29 cellular contexts compared by ENCODE assay signal in genomic region chr21:36190736-36191135, GRCh38.
"Had no signal": no experiment of that assay in that cellular context is flagged by ENCODE, and none has a peak within 500 bp of the region (broad histone marks: within the 10 kb centered on the region; RNA-seq: fewer than 3 reads in every experiment).

No MANE protein-coding gene starts in this region.

- H3K36me3 Mint-ChIP-seq: IgD-negative memory B cell had no signal

- H3K4me3 Mint-ChIP-seq: activated CD4-positive, alpha-beta T cell treated with anti-CD3 and anti-CD28 coated beads for 36 hours; activated CD4-positive, alpha-beta T cell treated with anti-CD3 and anti-CD28 coated beads, Interleukin-2, amount 10 ng/mL, durations not matched to agents 7 days and 5 days; activated CD8-positive, alpha-beta T cell treated with anti-CD3 and anti-CD28 coated beads, Interleukin-2, amount 10 ng/mL, durations not matched to agents 7 days and 5 days; activated naive CD4-positive, alpha-beta T cell treated with anti-CD3 and anti-CD28 coated beads, Interleukin-2, amount 10 ng/mL, durations not matched to agents 7 days and 5 days; activated naive CD8-positive, alpha-beta T cell; IgD-negative memory B cell had no signal

- ATAC-seq: activated CD4-positive, alpha-beta T cell treated with anti-CD3 and anti-CD28 coated beads for 36 hours; activated CD4-positive, CD25-positive, alpha-beta regulatory T cell treated with anti-CD3 and anti-CD28 coated beads, Interleukin-2, amount 50 U/mL, for 24 hours; activated CD8-positive, alpha-beta T cell treated with anti-CD3 and anti-CD28 coated beads, Interleukin-2, amount 10 ng/mL, durations not matched to agents 7 days and 5 days; Panc1 had no signal

- H3K27me3 Mint-ChIP-seq: activated CD4-positive, alpha-beta T cell treated with anti-CD3 and anti-CD28 coated beads for 36 hours; activated CD4-positive, alpha-beta T cell treated with anti-CD3 and anti-CD28 coated beads, Interleukin-2, amount 10 ng/mL, durations not matched to agents 7 days and 5 days; activated naive CD4-positive, alpha-beta T cell treated with anti-CD3 and anti-CD28 coated beads, Interleukin-2, amount 10 ng/mL, durations not matched to agents 7 days and 5 days; activated naive CD8-positive, alpha-beta T cell; IgD-negative memory B cell had no signal

- H3K27ac Mint-ChIP-seq: activated CD4-positive, alpha-beta T cell treated with anti-CD3 and anti-CD28 coated beads for 36 hours; activated CD4-positive, alpha-beta T cell treated with anti-CD3 and anti-CD28 coated beads, Interleukin-2, amount 10 ng/mL, durations not matched to agents 7 days and 5 days; activated CD8-positive, alpha-beta T cell treated with anti-CD3 and anti-CD28 coated beads, Interleukin-2, amount 10 ng/mL, durations not matched to agents 7 days and 5 days; activated naive CD4-positive, alpha-beta T cell treated with anti-CD3 and anti-CD28 coated beads, Interleukin-2, amount 10 ng/mL, durations not matched to agents 7 days and 5 days; activated naive CD8-positive, alpha-beta T cell had no signal

- DNase-seq: activated CD4-positive, alpha-beta T cell treated with anti-CD3 and anti-CD28 coated beads for 36 hours; activated CD4-positive, alpha-beta T cell treated with anti-CD3 and anti-CD28 coated beads, Interleukin-2, amount 10 ng/mL, durations not matched to agents 7 days and 5 days; activated CD4-positive, alpha-beta T cell treated with anti-CD3 and anti-CD28 coated beads, Interleukin-2, amount 50 U/mL, for 48 hours; activated CD8-positive, alpha-beta T cell treated with anti-CD3 and anti-CD28 coated beads, Interleukin-2, amount 10 ng/mL, durations not matched to agents 7 days and 5 days; activated effector memory CD4-positive, alpha-beta T cell treated with Interleukin-2 at 50 U/mL for 16 hours; activated naive CD4-positive, alpha-beta T cell treated with anti-CD3 and anti-CD28 coated beads, Interleukin-2, amount 10 ng/mL, durations not matched to agents 7 days and 5 days; activated T-cell treated with anti-CD3 and anti-CD28 coated beads for 4 hours; activated T-cell treated with anti-CD3 and anti-CD28 coated beads, Interleukin-2, amount 50 U/mL, for 48 hours; amniotic stem cell; aorta; brain microvascular endothelial cell; Karpas-422; KBM-7; NCI-H1048; NCI-H1105 treated with DMSO at 0.1 percent for 48 hours; NCI-H1436; NCI-H1694; NCI-H1930; NCI-H2081 treated with DMSO at 0.1 percent for 48 hours; NCI-H226; NCI-H446 treated with DMSO at 0.1 percent for 48 hours; NCI-H524; SHP77; SJCRH30; T1000 had no signal

- H3K9me3 Mint-ChIP-seq: activated CD4-positive, alpha-beta T cell treated with anti-CD3 and anti-CD28 coated beads, Interleukin-2, amount 10 ng/mL, durations not matched to agents 7 days and 5 days; activated naive CD4-positive, alpha-beta T cell treated with anti-CD3 and anti-CD28 coated beads, Interleukin-2, amount 10 ng/mL, durations not matched to agents 7 days and 5 days; IgD-negative memory B cell had no signal
